In genomic region chr1:203628997-203629508, GRCh38 we compare ENCODE assay signal across 1 cellular context.
TF ChIP-seq lines count a peak whose summit lies in the region.

No MANE protein-coding gene starts in this region.

TF ChIP-seq in HepG2, 621 proteins besides CTCF, POLR2A, EP300 and RAD21 (continued from another document):
- no peak for TF ChIP-seq SNAPC4 (CRISPR knock-in tag; IDR thresholded peaks at IDR 0.05)
- no peak for TF ChIP-seq ZNF775 (CRISPR knock-in tag; IDR thresholded peaks at IDR 0.05; ENCODE audit: borderline replicate concordance)
- no peak for TF ChIP-seq ZNF703 (CRISPR knock-in tag; IDR thresholded peaks at IDR 0.05; ENCODE audit: borderline replicate concordance)
- TF ChIP-seq HBP1 (CRISPR knock-in tag; IDR thresholded peaks at IDR 0.05; ENCODE audit: low read depth), result no peak
- TF ChIP-seq GPN1 (CRISPR knock-in tag; IDR thresholded peaks at IDR 0.05; ENCODE audit: borderline replicate concordance), result no peak
- TF ChIP-seq ZNF550 (CRISPR knock-in tag; IDR thresholded peaks at IDR 0.05; ENCODE audit: borderline replicate concordance), result no peak
- TF ChIP-seq ZSCAN5A (CRISPR knock-in tag; IDR thresholded peaks at IDR 0.05; ENCODE audit: borderline replicate concordance), result no peak
- TF ChIP-seq ARNT (IDR thresholded peaks at IDR 0.05), result no peak
- no peak for TF ChIP-seq ESRRA (CRISPR knock-in tag; IDR thresholded peaks at IDR 0.05; ENCODE audit: low read depth)
- no peak for TF ChIP-seq IRF9 (CRISPR knock-in tag; IDR thresholded peaks at IDR 0.05; ENCODE audit: borderline replicate concordance)
